In genomic region chr11:24619900-24620299, GRCh38 we compare ENCODE assay signal across 26 cellular contexts.
"Had no signal": no experiment of that assay in that cellular context is flagged by ENCODE, and none has a peak within 500 bp of the region (broad histone marks: within the 10 kb centered on the region; RNA-seq: fewer than 3 reads in every experiment).

No MANE protein-coding gene starts in this region.

- DNase-seq: stimulated activated CD4-positive, alpha-beta T cell treated with anti-CD3 and anti-CD28 coated beads, Interleukin-2, amount 100 ng/mL, for 48 hours; stimulated activated CD4-positive, alpha-beta T cell treated with anti-CD3 and anti-CD28 coated beads, Interleukin-4, amount 100 ng/mL, for 1 hour; stimulated activated CD4-positive, alpha-beta T cell treated with anti-CD3 and anti-CD28 coated beads, Interleukin-4, amount 100 ng/mL, for 24 hours; stimulated activated CD4-positive, alpha-beta T cell treated with anti-CD3 and anti-CD28 coated beads, Interleukin-4, amount 100 ng/mL, for 4 hours; stimulated activated CD8-positive, alpha-beta memory T cell treated with anti-CD3 and anti-CD28 coated beads, Interleukin-4, amount 100 ng/mL, for 48 hours; stimulated activated naive B cell treated with anti-CD40 and anti-IgM and Interleukin-4, amounts not matched to agents 10 μg/mL and 1 μg/mL and 100 μg/mL, for 72 hours; stimulated activated naive CD4-positive, alpha-beta T cell; stimulated activated naive CD4-positive, alpha-beta T cell treated with Interleukin-2 at 50 U/mL for 16 hours; stimulated activated naive CD8-positive, alpha-beta T cell treated with anti-CD3 and anti-CD28 coated beads, Interleukin-15, amount 100 ng/mL, for 72 hours; stimulated activated naive CD8-positive, alpha-beta T cell treated with anti-CD3 and anti-CD28 coated beads, Interleukin-15, Interleukin-2, amounts not matched to agents 100 U/mL and 50 U/mL, for 24 hours; stomach; substantia nigra; testis; thyroid gland; tibial artery; transverse colon; trophoblast cell; upper lobe of left lung; upper lobe of right lung; uterus had no signal

- H3K36me3 ChIP-seq: stomach, suprapubic skin, thoracic aorta, thyroid gland, tibial artery, tibial nerve, transverse colon, upper lobe of left lung, upper lobe of right lung, uterus, vagina had no signal

- ATAC-seq: stimulated activated effector memory CD8-positive, alpha-beta T cell treated with anti-CD3 and anti-CD28 coated beads, Interleukin-12 subunit alpha, Interleukin-12 subunit beta, amount 100 ng/mL, for 72 hours; stimulated activated memory B cell treated with anti-CD40 and anti-IgM and Interleukin-4, amounts not matched to agents 10 μg/mL and 1 μg/mL and 100 μg/mL, for 72 hours; stimulated activated naive B cell treated with anti-CD40 and anti-IgM and Interleukin-4, amounts not matched to agents 10 μg/mL and 1 μg/mL and 100 μg/mL, for 72 hours; stimulated activated naive CD8-positive, alpha-beta T cell treated with anti-CD3 and anti-CD28 coated beads, Interleukin-15, amount 100 ng/mL, for 72 hours; stimulated activated naive CD8-positive, alpha-beta T cell treated with anti-CD3 and anti-CD28 coated beads, Interleukin-15, Interleukin-2, amounts not matched to agents 100 U/mL and 50 U/mL, for 24 hours; upper lobe of right lung had no signal

- H3K9me3 ChIP-seq: stomach, suprapubic skin, testis, thoracic aorta, thyroid gland, tibial artery, tibial nerve, transverse colon, upper lobe of left lung, upper lobe of right lung, uterus, vagina had no signal

- H3K4me3 ChIP-seq: stomach, suprapubic skin, testis, thoracic aorta, thyroid gland, tibial artery, tibial nerve, transverse colon, upper lobe of left lung, upper lobe of right lung, uterus, vagina had no signal

- H3K27ac ChIP-seq: stomach, suprapubic skin, testis, thoracic aorta, thyroid gland, tibial artery, tibial nerve, transverse colon, upper lobe of left lung, upper lobe of right lung, uterus, vagina had no signal

- H3K27me3 ChIP-seq: stomach, suprapubic skin, testis, thyroid gland, tibial artery, tibial nerve, transverse colon, upper lobe of left lung, upper lobe of right lung, uterus, vagina had no signal

- H3K4me1 ChIP-seq: stomach, suprapubic skin, testis, thyroid gland, tibial artery, tibial nerve, transverse colon, upper lobe of left lung, upper lobe of right lung, uterus, vagina had no signal
